Comparison of ENCODE assay signal across 10 cellular contexts in genomic region chr19:58058428-58058827, GRCh38. TPM values are rescaled to one million over a fixed set of nuclear protein-coding genes. Genes with fewer than 3 reads are reported as not detected.
DNase-seq lines count a peak whose midpoint lies in the region; ATAC-seq and TF ChIP-seq lines count a peak whose summit lies in the region.
"Had no signal": no experiment of that assay in that cellular context is flagged by ENCODE, and none has a peak within 500 bp of the region (broad histone marks: within the 10 kb centered on the region; RNA-seq: fewer than 3 reads in every experiment).

No MANE protein-coding gene starts in this region.

- ATAC-seq in Right ventricle myocardium inferior (no peak), gastroesophageal sphincter (no peak), HG02852 (IDR thresholded peaks at IDR 0.05; ENCODE audit: unreplicated experiment) (no peak), HG03039 (IDR thresholded peaks at IDR 0.05; ENCODE audit: unreplicated experiment) (no peak)
- ATAC-seq: PC-3 had no signal

- 67 to 82% methylated on average over 9 to 10 of the region's 13 CpGs for WGBS in gastroesophageal sphincter (ENCODE audit: low coverage in 1 of 2), 2 donors

- H3K9me3 ChIP-seq in right atrium auricular region (peaks cover 0 to 4% of the 10 kb centered on the region in 2 donors), gastroesophageal sphincter (peaks cover 0 to 50% (median 0%) of the 10 kb centered on the region in 3 donors), uterus (no peaks in the 10 kb centered on the region)

- intact Hi-C loops in Right ventricle myocardium inferior (cut with DNase I) (loop anchor here (5.0 kb wide), 1 partner anchor 56 kb away; the partner anchor contains the start of gene ZNF606), uterus (cut with DNase I; ENCODE audit: low total_unique reads) (no loop called here)

- no peak for DNase-seq in right atrium auricular region (ENCODE audit: low spot score)
- no peak for DNase-seq in Right ventricle myocardium inferior (ENCODE audit: missing footprints)
- DNase-seq in osteocyte (ENCODE audit: extremely low spot score, unreplicated experiment) = no peak
- DNase-seq in uterus = no peak
- no peak for DNase-seq in germinal center (ENCODE audit: low spot score)
- DNase-seq: PC-3 had no signal

- H3K27me3 ChIP-seq in right atrium auricular region = no peaks in the 10 kb centered on the region
- no peaks in the 10 kb centered on the region for H3K27me3 ChIP-seq in gastroesophageal sphincter
- no peaks in the 10 kb centered on the region for H3K27me3 ChIP-seq in uterus
- H3K27me3 ChIP-seq: ovary had no signal

- H3K36me3 ChIP-seq in right atrium auricular region (no peaks in the 10 kb centered on the region), gastroesophageal sphincter (peaks cover 0 to 21% of the 10 kb centered on the region in 2 donors), uterus (no peaks in the 10 kb centered on the region)
- H3K36me3 ChIP-seq: ovary had no signal

- TF ChIP-seq CTCF in right atrium auricular region (IDR thresholded peaks at IDR 0.05) (no peak), gastroesophageal sphincter (IDR thresholded peaks at IDR 0.05) (no peak), osteocyte (IDR thresholded peaks at IDR 0.05) (no peak), uterus (IDR thresholded peaks at IDR 0.05) (no peak)

- no peak for TF ChIP-seq EP300 in gastroesophageal sphincter (IDR thresholded peaks at IDR 0.05)

- TF ChIP-seq POLR2A in gastroesophageal sphincter (IDR thresholded peaks at IDR 0.05) (no peak), uterus (IDR thresholded peaks at IDR 0.05) (no peak)

- H3K9me3 Mint-ChIP-seq in osteocyte (ENCODE audit: unreplicated experiment) = peaks cover 27% of the 10 kb centered on the region

- H3K4me3 Mint-ChIP-seq in osteocyte (ENCODE audit: unreplicated experiment) = peak overlapping the region; percentile 78

- peaks cover 15% of the 10 kb centered on the region for H3K36me3 Mint-ChIP-seq in osteocyte (ENCODE audit: unreplicated experiment)

- peaks cover 7% of the 10 kb centered on the region for H3K4me1 Mint-ChIP-seq in osteocyte (ENCODE audit: unreplicated experiment)

- H3K4me1 ChIP-seq in right atrium auricular region (peaks cover 0 to 13% of the 10 kb centered on the region in 2 donors), gastroesophageal sphincter (peaks cover 0 to 41% (median 0%) of the 10 kb centered on the region in 3 donors), uterus (no peaks in the 10 kb centered on the region)

- H3K27me3 Mint-ChIP-seq in osteocyte (ENCODE audit: unreplicated experiment) = no peaks in the 10 kb centered on the region

- H3K27ac ChIP-seq in right atrium auricular region (peak overlapping the region; percentile 93 to 97), gastroesophageal sphincter (peak overlapping the region; percentile 79 to 95 (median 92)), uterus (peak overlapping the region; percentile 85 to 97)

- peak overlapping the region; percentile 91 for H3K27ac Mint-ChIP-seq in osteocyte (ENCODE audit: unreplicated experiment)

- H3K4me3 ChIP-seq in right atrium auricular region (peak overlapping the region in 1 of 2 donors; percentile 75), gastroesophageal sphincter (peak overlapping the region in 1 of 2 donors; percentile 71), uterus (no peak overlapping the region)

RNA-seq across cellular contexts. Expression of gene ZNF135, which starts 0.7 kb away (rescaled TPM):
- 1 to 10 TPM; 2.5 to 3.1 TPM for total RNA-seq in right atrium auricular region
- total RNA-seq in Right ventricle myocardium inferior = 3.7 TPM
- 1 to 10 TPM; 5.8 to 9.0 (median 7.5) TPM for total RNA-seq in gastroesophageal sphincter
- total RNA-seq in osteocyte = 5.5 and 5.9 TPM in 2 replicates
- total RNA-seq in uterus = 10 to 100 TPM in 3 of 4 donors, 1 to 10 TPM in 1; 6.2 to 18.6 (median 15.3) TPM
- total RNA-seq: PC-3 had no signal

RNA-seq across cellular contexts. Expression of gene ZSCAN1, which starts 24.6 kb away (rescaled TPM):
- total RNA-seq in right atrium auricular region (not detected), Right ventricle myocardium inferior (not detected), gastroesophageal sphincter (not detected), osteocyte (0.57 TPM in 1 of 2 replicates, not detected in the other), uterus (not detected)
- total RNA-seq: PC-3 had no signal

RNA-seq across cellular contexts. Expression of gene ZSCAN18, which starts 39.6 kb away (rescaled TPM):
- total RNA-seq in right atrium auricular region = 10 to 100 TPM; 48.3 to 65.7 TPM
- total RNA-seq in Right ventricle myocardium inferior = 65.8 TPM
- 100 to 1,000 TPM in 3 of 4 donors, 10 to 100 TPM in 1; 82.4 to 144 (median 123) TPM for total RNA-seq in gastroesophageal sphincter
- total RNA-seq in osteocyte = 47.2 and 50.7 TPM in 2 replicates
- 100 to 1,000 TPM in 3 of 4 donors, 10 to 100 TPM in 1; 51.5 to 138 (median 121) TPM for total RNA-seq in uterus

RNA-seq across cellular contexts. Expression of gene ZNF606, which starts 55.8 kb away (rescaled TPM):
- 1 to 10 TPM; 9.6 TPM for total RNA-seq in right atrium auricular region
- 11.8 TPM for total RNA-seq in Right ventricle myocardium inferior
- 10 to 100 TPM in 3 of 4 donors, 1 to 10 TPM in 1; 6.0 to 49.0 (median 18.8) TPM for total RNA-seq in gastroesophageal sphincter
- total RNA-seq in osteocyte = 17.5 and 22.0 TPM in 2 replicates
- 10 to 100 TPM in 3 of 4 donors, 1 to 10 TPM in 1; 5.6 to 61.7 (median 30.4) TPM for total RNA-seq in uterus
